Comparison of ENCODE assay signal across 22 cellular contexts in genomic region chr7:29818308-29818707, GRCh38. TPM values are rescaled to one million over a fixed set of nuclear protein-coding genes. Genes with fewer than 3 reads are reported as not detected.
A peak's percentile ranks its signal among the peaks of the same experiment; 100 is the strongest.
DNase-seq lines count a peak whose midpoint lies in the region; ATAC-seq, FAIRE-seq and TF ChIP-seq lines count a peak whose summit lies in the region.
"Had no signal": no experiment of that assay in that cellular context is flagged by ENCODE, and none has a peak within 500 bp of the region (broad histone marks: within the 10 kb centered on the region; RNA-seq: fewer than 3 reads in every experiment).

No MANE protein-coding gene starts in this region.

- no peak for TF ChIP-seq POLR2A in GM12891 (IDR thresholded peaks at IDR 0.05; ENCODE audit: low read depth, low read length)

- no peaks in the 10 kb centered on the region for H3K9me3 Mint-ChIP-seq in WTC11
- H3K9me3 Mint-ChIP-seq in glutamatergic neuron (ENCODE audit: unreplicated experiment) = no peaks in the 10 kb centered on the region
- H3K9me3 Mint-ChIP-seq: CD4-positive, alpha-beta memory T cell; GM23338; H9 had no signal

- H3K27ac Mint-ChIP-seq in WTC11 (no peak overlapping the region), glutamatergic neuron (ENCODE audit: unreplicated experiment) (no peak overlapping the region)
- H3K27ac Mint-ChIP-seq: CD4-positive, alpha-beta memory T cell; GM23338; H9 had no signal

- no peaks in the 10 kb centered on the region for H3K4me1 ChIP-seq in kidney (ENCODE audit: control insufficient read depth in 1 of 2, insufficient read depth in 1 of 2, low read depth in 1 of 2, low read length in 2 of 2)

- TF ChIP-seq CTCF in WTC11 (IDR thresholded peaks at IDR 0.05) (no peak), kidney (IDR thresholded peaks at IDR 0.05; ENCODE audit: borderline replicate concordance, extremely low read depth, insufficient read depth) (no peak), glutamatergic neuron (IDR thresholded peaks at IDR 0.05; ENCODE audit: partially characterized antibody, unreplicated experiment) (no peak)

- CTCF ChIA-PET in WTC11 (lab: Charles Lee) = no interaction called here

- H3K27ac ChIP-seq in kidney (ENCODE audit: low read depth in 2 of 2, low read length in 2 of 2) = no peak overlapping the region

- no peak overlapping the region for H3K9ac ChIP-seq in kidney (ENCODE audit: low read length in 2 of 2)

- FAIRE-seq in G401.6 (lab: Jason Lieb, UNC) (peak; percentile 94), kidney (lab: Jason Lieb, UNC) (peak; percentile 25), GM12891 (lab: Jason Lieb, UNC) (no peak)
- FAIRE-seq: GM19239 had no signal

- intact Hi-C loops in kidney (cut with DNase I) = no loop called here
- intact Hi-C loops in head of caudate nucleus (cut with DNase I) = no loop called here

- H3K36me3 Mint-ChIP-seq in WTC11 (no peaks in the 10 kb centered on the region), glutamatergic neuron (ENCODE audit: unreplicated experiment) (no peaks in the 10 kb centered on the region)
- H3K36me3 Mint-ChIP-seq: CD4-positive, alpha-beta memory T cell had no signal

- no peaks in the 10 kb centered on the region for H3K9me3 ChIP-seq in kidney (ENCODE audit: control insufficient read depth in 1 of 2, low read length in 2 of 2)

- H3K27me3 Mint-ChIP-seq in WTC11 (ENCODE audit: low read depth) = no peaks in the 10 kb centered on the region
- H3K27me3 Mint-ChIP-seq in glutamatergic neuron (ENCODE audit: unreplicated experiment) = no peaks in the 10 kb centered on the region

- H3K36me3 ChIP-seq in kidney (ENCODE audit: control insufficient read depth in 1 of 2, insufficient read depth in 2 of 2, low read length in 2 of 2) = no peaks in the 10 kb centered on the region

- ATAC-seq in WTC11 = no peak
- ATAC-seq: GM23338, HCT116 had no signal

- H3K4me3 ChIP-seq in kidney (ENCODE audit: low read length in 2 of 2) = no peak overlapping the region
- H3K4me3 ChIP-seq: GM23338 had no signal

- POLR2A ChIA-PET in WTC11 (lab: Charles Lee) = no interaction called here

- H3K4me1 Mint-ChIP-seq in WTC11 (no peaks in the 10 kb centered on the region), glutamatergic neuron (ENCODE audit: low read depth, unreplicated experiment) (no peaks in the 10 kb centered on the region)
- H3K4me1 Mint-ChIP-seq: CD4-positive, alpha-beta memory T cell; GM23338 had no signal

- H3K4me3 Mint-ChIP-seq in WTC11 (no peak overlapping the region), glutamatergic neuron (ENCODE audit: unreplicated experiment) (no peak overlapping the region)
- H3K4me3 Mint-ChIP-seq: CD4-positive, alpha-beta memory T cell; GM23338; H9 had no signal

- DNase-seq in WTC11 (ENCODE audit: low spot score) (no peak), kidney (no peak), glutamatergic neuron (no peak), head of caudate nucleus (no peak), GM12891 (ENCODE audit: insufficient read length, low spot score) (no peak)
- DNase-seq in NK-92 treated with Interleukin-12 subunit alpha and Interleukin-12 subunit beta, amount 100 ng/mL, for 24 hours (lab: John Stamatoyannopoulos, UW) = no peak
- DNase-seq: 8988T; C1 segment of cervical spinal cord; Calu3; CD4-positive, alpha-beta memory T cell; COR-L47; DMS53; DMS79 treated with DMSO at 0.1 percent for 48 hours; H9 had no signal

TF ChIP-seq in WTC11, 78 proteins besides CTCF, POLR2A, EP300 and RAD21:
- TF ChIP-seq HMGA2 (CRISPR knock-in tag; IDR thresholded peaks at IDR 0.05) (peak; percentile 99), ETV6 (CRISPR knock-in tag; IDR thresholded peaks at IDR 0.05) (no peak)

TF ChIP-seq in GM12891, 5 proteins besides CTCF, POLR2A, EP300 and RAD21:
- TF ChIP-seq PAX5 (IDR thresholded peaks at IDR 0.05; ENCODE audit: insufficient read depth, low read length, severe bottlenecking) (no peak), POLR2AphosphoS5 (IDR thresholded peaks at IDR 0.05; ENCODE audit: low read depth, low read length) (no peak), SPI1 (IDR thresholded peaks at IDR 0.05; ENCODE audit: low read depth, low read length) (no peak), POU2F2 (IDR thresholded peaks at IDR 0.05; ENCODE audit: low read depth, low read length) (no peak), TAF1 (IDR thresholded peaks at IDR 0.05; ENCODE audit: low read depth, low read length) (no peak)

RNA-seq across cellular contexts. Expression of gene WIPF3, which starts 12.0 kb away (rescaled TPM):
- 9.9 to 11.4 TPM (median 10.5 TPM) in 3 replicates for total RNA-seq in WTC11 (2021)
- total RNA-seq in kidney = 4.5 TPM
- 3.8 TPM for polyA plus RNA-seq in kidney (ENCODE audit: insufficient read depth, low read depth, low replicate concordance)
- 0.37 TPM for total RNA-seq in glutamatergic neuron (ENCODE audit: unreplicated experiment)
- polyA plus RNA-seq in GM12891 (2012; ENCODE audit: low read depth, missing spikeins) = not detected
- total RNA-seq: CD4-positive, alpha-beta memory T cell; Daoy; G401; H4 had no signal
- polyA plus RNA-seq: BJ; CD4-positive, alpha-beta memory T cell had no signal
